Comparison of ENCODE assay signal across 21 cellular contexts in the genomic region with DNA sequence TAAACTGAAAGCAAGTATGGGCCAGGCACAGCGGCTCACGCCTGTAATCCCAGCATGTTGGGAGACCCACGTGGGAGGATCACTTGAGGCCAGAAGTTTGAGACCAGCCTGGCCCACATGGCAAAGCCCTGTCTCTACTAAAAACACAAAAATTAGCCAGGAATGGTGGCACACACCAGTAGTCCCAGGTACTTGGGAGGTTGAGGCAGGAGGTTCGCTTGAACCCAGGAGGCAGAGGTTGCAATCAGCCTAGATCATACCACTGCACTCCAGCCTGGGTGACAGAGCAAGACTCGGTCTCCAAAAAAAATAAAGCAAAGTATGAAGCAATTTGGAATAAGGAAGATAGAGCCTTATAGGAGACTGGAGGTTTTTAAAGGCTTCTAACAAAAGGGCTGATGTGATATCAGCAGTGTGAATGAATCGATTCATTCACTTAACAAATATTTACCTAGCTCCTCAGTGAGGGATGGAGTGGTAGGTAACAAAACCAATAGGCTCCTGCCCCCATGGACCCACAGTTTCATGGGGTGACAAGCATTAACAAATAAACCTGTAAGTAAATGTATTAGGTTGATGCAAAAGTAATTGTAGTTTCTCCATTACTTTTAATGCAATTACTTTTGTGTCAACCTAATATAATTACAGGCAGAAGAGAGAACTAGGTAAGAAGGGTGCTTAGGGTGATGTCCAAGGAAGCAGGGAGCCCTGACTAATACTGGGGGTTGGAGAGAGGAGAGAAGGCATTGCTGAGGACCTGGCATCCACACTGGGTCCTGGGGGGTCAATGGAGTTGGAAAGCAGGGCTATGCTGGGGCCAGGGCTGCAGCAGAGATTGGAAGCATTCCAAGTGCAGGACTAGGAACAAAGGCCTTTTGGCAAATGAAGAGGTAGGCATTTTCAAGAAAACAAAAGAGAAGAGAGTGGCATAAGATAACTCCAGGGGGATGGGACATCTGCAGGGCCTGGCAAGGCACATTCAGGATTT.
DNase-seq lines count a peak whose midpoint lies in the region; ATAC-seq and TF ChIP-seq lines count a peak whose summit lies in the region.
"Had no signal": no experiment of that assay in that cellular context is flagged by ENCODE, and none has a peak within 500 bp of the region (broad histone marks: within the 10 kb centered on the region; RNA-seq: fewer than 3 reads in every experiment).

No MANE protein-coding gene starts in this region.

- peaks cover 13% of the 10 kb centered on the region for H3K27me3 Mint-ChIP-seq in activated CD8-positive, alpha-beta memory T cell treated with anti-CD3 and anti-CD28 coated beads, Interleukin-2, amount 10 ng/mL, durations not matched to agents 7 days and 5 days

- peaks cover 8% of the 10 kb centered on the region for H3K9me3 Mint-ChIP-seq in activated CD8-positive, alpha-beta memory T cell treated with anti-CD3 and anti-CD28 coated beads, Interleukin-2, amount 10 ng/mL, durations not matched to agents 7 days and 5 days (ENCODE audit: low read depth)

- intact Hi-C loops in stomach (cut with DNase I; ENCODE audit: low total_unique reads) = no loop called here

- H2AFZ ChIP-seq in hepatocyte = no peak overlapping the region

- no peak for TF ChIP-seq POLR2A in stomach (IDR thresholded peaks at IDR 0.05)

- no peaks in the 10 kb centered on the region for H3K9me2 ChIP-seq in hepatocyte (replicated peaks; ENCODE audit: insufficient read depth)

- H3K27ac ChIP-seq in hepatocyte = peak overlapping the region; percentile 39
- H3K27ac ChIP-seq in stomach = peak overlapping the region; percentile 31 to 81 (median 51)
- H3K27ac ChIP-seq: RWPE1, thoracic aorta had no signal

- H3K9me3 ChIP-seq in hepatocyte (ENCODE audit: low read depth) (no peaks in the 10 kb centered on the region), stomach (peaks cover 0 to 14% (median 10%) of the 10 kb centered on the region in 4 donors)

- no peak overlapping the region for H3K4me3 Mint-ChIP-seq in activated CD8-positive, alpha-beta memory T cell treated with anti-CD3 and anti-CD28 coated beads, Interleukin-2, amount 10 ng/mL, durations not matched to agents 7 days and 5 days
- H3K4me3 Mint-ChIP-seq: T-helper 17 cell had no signal

- H4K20me1 ChIP-seq in hepatocyte (ENCODE audit: insufficient read depth, poor library complexity, severe bottlenecking) = no peaks in the 10 kb centered on the region

- no peaks in the 10 kb centered on the region for H3K4me1 Mint-ChIP-seq in activated CD8-positive, alpha-beta memory T cell treated with anti-CD3 and anti-CD28 coated beads, Interleukin-2, amount 10 ng/mL, durations not matched to agents 7 days and 5 days
- H3K4me1 Mint-ChIP-seq: T-helper 17 cell had no signal

- ATAC-seq in activated CD8-positive, alpha-beta memory T cell treated with anti-CD3 and anti-CD28 coated beads, Interleukin-2, amount 10 ng/mL, durations not matched to agents 7 days and 5 days = no peak
- ATAC-seq: body of pancreas, esophagus mucosa, T-helper 17 cell had no signal

- WGBS in hepatocyte (ENCODE audit: low lambda C conversion rate, missing lambda C conversion rate) = 78% methylated on average over 6 of the region's 6 CpGs
- WGBS in stomach, 5 donors = 36 to 52% (median 36%) methylated on average over 6 of the region's 6 CpGs

- H3K4me3 ChIP-seq in hepatocyte = no peak overlapping the region
- no peak overlapping the region for H3K4me3 ChIP-seq in stomach
- H3K4me3 ChIP-seq: body of pancreas, thoracic aorta had no signal

- TF ChIP-seq CTCF in hepatocyte (IDR thresholded peaks at IDR 0.05; ENCODE audit: poor library complexity) = no peak
- no peak for TF ChIP-seq CTCF in stomach (IDR thresholded peaks at IDR 0.05)

- H3K36me3 Mint-ChIP-seq in activated CD8-positive, alpha-beta memory T cell treated with anti-CD3 and anti-CD28 coated beads, Interleukin-2, amount 10 ng/mL, durations not matched to agents 7 days and 5 days = no peaks in the 10 kb centered on the region

- no peaks in the 10 kb centered on the region for H3K79me2 ChIP-seq in hepatocyte

- H3K36me3 ChIP-seq in hepatocyte (replicated peaks; ENCODE audit: insufficient read depth, low read depth) (no peaks in the 10 kb centered on the region), stomach (no peaks in the 10 kb centered on the region)
- H3K36me3 ChIP-seq: thoracic aorta had no signal

- DNase-seq in NCI-H1092 treated with DMSO at 0.1 percent for 48 hours (lab: John Stamatoyannopoulos, UW) = peak; percentile 76
- DNase-seq in NCI-H1092 (lab: John Stamatoyannopoulos, UW) = no peak
- DNase-seq in NCI-H345 treated with DMSO at 0.1 percent for 48 hours (lab: John Stamatoyannopoulos, UW; ENCODE audit: unreplicated experiment) = peak; percentile 87
- DNase-seq in hepatocyte (ENCODE audit: low spot score) = no peak
- no peak for DNase-seq in stomach
- no peak for DNase-seq in activated T-cell treated with anti-CD3 and anti-CD28 coated beads, Interleukin-2, amount 50 U/mL, for 1 hour
- no peak for DNase-seq in activated CD8-positive, alpha-beta memory T cell treated with anti-CD3 and anti-CD28 coated beads, Interleukin-2, amount 10 ng/mL, durations not matched to agents 7 days and 5 days
- no peak for DNase-seq in NCI-H187 (lab: John Stamatoyannopoulos, UW)
- DNase-seq: 8988T; activated CD4-positive, alpha-beta T cell treated with anti-CD3 and anti-CD28 coated beads for 1 hour; activated naive CD4-positive, alpha-beta T cell treated with anti-CD3 and anti-CD28 coated beads, Interleukin-2, amount 50 U/mL, for 16 hours; body of pancreas; glutamatergic neuron; HCEC 1CT; nucleus accumbens; stimulated activated CD4-positive, alpha-beta T cell treated with anti-CD3 and anti-CD28 coated beads, Interleukin-2, amount 100 ng/mL, for 48 hours; stimulated activated CD8-positive, alpha-beta memory T cell treated with anti-CD3 and anti-CD28 coated beads, Interleukin-4, amount 100 ng/mL, for 48 hours; T-helper 17 cell had no signal

- H3K27ac Mint-ChIP-seq in activated CD8-positive, alpha-beta memory T cell treated with anti-CD3 and anti-CD28 coated beads, Interleukin-2, amount 10 ng/mL, durations not matched to agents 7 days and 5 days = no peak overlapping the region
- H3K27ac Mint-ChIP-seq: T-helper 17 cell had no signal

- H3K27me3 ChIP-seq in hepatocyte (no peaks in the 10 kb centered on the region), stomach (no peaks in the 10 kb centered on the region)
- H3K27me3 ChIP-seq: body of pancreas had no signal

- H3K4me2 ChIP-seq in hepatocyte = no peak overlapping the region

- no peak for TF ChIP-seq EP300 in stomach (IDR thresholded peaks at IDR 0.05)

- CTCF ChIA-PET in activated CD8-positive, alpha-beta memory T cell treated with anti-CD3 and anti-CD28 coated beads, Interleukin-2, amount 10 ng/mL, durations not matched to agents 7 days and 5 days (lab: Charles Lee) = no interaction called here

- H3K4me1 ChIP-seq in hepatocyte (ENCODE audit: insufficient read depth) (peaks cover 21% of the 10 kb centered on the region), stomach (peaks cover 16 to 38% (median 26%) of the 10 kb centered on the region in 4 donors)

Comparison
In these comparisons a context has a peak if more than half of its experiments do, and no peak if none do; other contexts are left out.
1. DNase-seq: peak in NCI-H1092 treated with DMSO at 0.1 percent for 48 hours (single experiment) and NCI-H345 treated with DMSO at 0.1 percent for 48 hours (single experiment); none in NCI-H1092 (single experiment), hepatocyte (single experiment), stomach (single experiment), activated T-cell treated with anti-CD3 and anti-CD28 coated beads, Interleukin-2, amount 50 U/mL, for 1 hour (single experiment), activated CD8-positive, alpha-beta memory T cell treated with anti-CD3 and anti-CD28 coated beads, Interleukin-2, amount 10 ng/mL, durations not matched to agents 7 days and 5 days (single experiment) and NCI-H187 (0 of 2).